24 cellular contexts compared by ENCODE assay signal in the genomic region with DNA sequence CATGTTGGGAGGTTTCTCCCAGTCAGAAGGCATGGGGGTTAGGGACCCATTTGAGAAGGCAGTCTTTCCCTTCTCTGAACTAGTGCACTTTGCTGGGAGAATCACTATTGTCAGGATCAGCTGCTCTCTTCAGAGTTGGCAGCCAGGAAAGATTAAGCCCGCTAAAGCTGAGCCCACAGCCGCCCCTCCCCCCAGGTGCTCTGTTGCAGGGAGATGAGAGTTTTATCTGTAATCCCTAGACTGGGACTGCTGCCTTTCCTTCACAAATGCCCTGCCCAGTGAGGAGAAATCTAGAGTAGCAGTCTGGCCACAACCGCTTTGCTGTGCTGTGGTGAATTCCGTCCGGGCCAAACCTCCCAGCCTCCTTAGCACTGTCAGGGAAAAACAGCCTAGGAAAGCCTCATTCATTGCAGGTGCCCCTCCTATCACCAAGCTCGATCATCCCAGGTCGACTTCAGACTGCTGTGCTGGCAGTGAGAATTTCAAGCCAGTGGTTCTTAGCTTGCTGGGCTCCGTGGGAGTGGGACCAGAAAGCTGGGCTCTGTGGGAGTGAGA.
DNase-seq lines count a peak whose midpoint lies in the region; TF ChIP-seq lines count a peak whose summit lies in the region.
"Had no signal": no experiment of that assay in that cellular context is flagged by ENCODE, and none has a peak within 500 bp of the region (broad histone marks: within the 10 kb centered on the region; RNA-seq: fewer than 3 reads in every experiment).

No MANE protein-coding gene starts in this region.

- H3K9ac ChIP-seq in neuronal stem cell (ENCODE audit: low read depth, low read length, poor library complexity) = peak overlapping the region; percentile 44

- H2BK120ac ChIP-seq in neuronal stem cell (ENCODE audit: low read depth, low read length) = no peak overlapping the region

- H2AK5ac ChIP-seq in neuronal stem cell (ENCODE audit: low read depth, low read length) = peak overlapping the region; percentile 43

- no peak for TF ChIP-seq CTCF in glutamatergic neuron (IDR thresholded peaks at IDR 0.05; ENCODE audit: partially characterized antibody, unreplicated experiment)

- H3K27ac ChIP-seq in neuronal stem cell (replicated peaks; ENCODE audit: low read length) = no peak overlapping the region
- H3K27ac ChIP-seq: ascending aorta, SJSA1, testis, uterus, VCaP had no signal

- DNase-seq in ELF-1 (ENCODE audit: low read depth, low spot score) (peak; percentile 71), NCI-H82 (lab: John Stamatoyannopoulos, UW) (peak; percentile 96), glutamatergic neuron (peak; percentile 52), neuronal stem cell (ENCODE audit: low spot score) (peak; percentile 30), AG20443 (ENCODE audit: low spot score) (no peak)
- no peak for DNase-seq in activated CD4-positive, CD25-positive, alpha-beta regulatory T cell (lab: John Stamatoyannopoulos, UW)
- no peak for DNase-seq in activated T-cell treated with anti-CD3 and anti-CD28 coated beads, Interleukin-2, amount 50 U/mL, for 24 hours
- DNase-seq: activated CD4-positive, alpha-beta T cell treated with anti-CD3 and anti-CD28 coated beads, Interleukin-2, amount 50 U/mL, for 48 hours; activated CD8-positive, alpha-beta memory T cell treated with anti-CD3 and anti-CD28 coated beads, Interleukin-2, amount 50 U/mL, for 4 hours; caudate nucleus; HFFc6; mammary epithelial cell; NCI-H1105 treated with DMSO at 0.1 percent for 48 hours; NCI-H2029; occipital lobe; T-helper 17 cell; testis; uterus had no signal

- H3K36me3 Mint-ChIP-seq in glutamatergic neuron (ENCODE audit: unreplicated experiment) = peaks cover 47% of the 10 kb centered on the region
- no peaks in the 10 kb centered on the region for H3K36me3 Mint-ChIP-seq in activated T-cell treated with anti-CD3 and anti-CD28 coated beads, Interleukin-2, amount 50 U/mL, for 24 hours (ENCODE audit: low read depth)
- H3K36me3 Mint-ChIP-seq: stimulated activated effector memory CD8-positive, alpha-beta T cell treated with anti-CD3 and anti-CD28 coated beads, Interleukin-12 subunit alpha, Interleukin-12 subunit beta, amount 100 ng/mL, for 72 hours had no signal

- no peaks in the 10 kb centered on the region for H3K36me3 ChIP-seq in neuronal stem cell (replicated peaks in 1 of 2; ENCODE audit: control insufficient read depth in 2 of 2, insufficient read depth in 2 of 2, low read length in 2 of 2)
- H3K36me3 ChIP-seq: SJSA1, uterus had no signal

- H3K4me2 ChIP-seq in neuronal stem cell (ENCODE audit: insufficient read depth, low read length, poor library complexity, severe bottlenecking) = no peak overlapping the region

- no peak overlapping the region for H3K4ac ChIP-seq in neuronal stem cell (ENCODE audit: low read length)

- no peak overlapping the region for H3K23ac ChIP-seq in neuronal stem cell (ENCODE audit: low read depth, low read length, poor library complexity)

- no peak overlapping the region for H3K14ac ChIP-seq in neuronal stem cell (ENCODE audit: low read length)

- peaks cover 0 to 8% of the 10 kb centered on the region in 2 donors for H3K4me1 ChIP-seq in neuronal stem cell (ENCODE audit: control insufficient read depth in 2 of 2, insufficient read depth in 1 of 2, low read depth in 1 of 2, low read length in 2 of 2)
- H3K4me1 ChIP-seq: ascending aorta, SJSA1, uterus had no signal

- no peak overlapping the region for H3K27ac Mint-ChIP-seq in glutamatergic neuron (ENCODE audit: unreplicated experiment)
- no peak overlapping the region for H3K27ac Mint-ChIP-seq in activated T-cell treated with anti-CD3 and anti-CD28 coated beads, Interleukin-2, amount 50 U/mL, for 24 hours
- H3K27ac Mint-ChIP-seq: activated naive CD8-positive, alpha-beta T cell; dendritic cell treated with granulocyte-macrophage colony-stimulating factor and Interleukin-4, amounts not matched to agents 40 ng/mL and 50 ng/mL, for 4 days; HFFc6; stimulated activated effector memory CD8-positive, alpha-beta T cell treated with anti-CD3 and anti-CD28 coated beads, Interleukin-12 subunit alpha, Interleukin-12 subunit beta, amount 100 ng/mL, for 72 hours; T-helper 17 cell had no signal

- H3K27me3 ChIP-seq in neuronal stem cell (ENCODE audit: control insufficient read depth in 3 of 3, insufficient read depth in 3 of 3, low read depth in 1 of 3, low read length in 3 of 3) = no peaks in the 10 kb centered on the region
- H3K27me3 ChIP-seq: ascending aorta, SJSA1, testis, uterus had no signal

- no peak overlapping the region for H3K4me3 Mint-ChIP-seq in glutamatergic neuron (ENCODE audit: unreplicated experiment)
- no peak overlapping the region for H3K4me3 Mint-ChIP-seq in activated T-cell treated with anti-CD3 and anti-CD28 coated beads, Interleukin-2, amount 50 U/mL, for 24 hours
- H3K4me3 Mint-ChIP-seq: activated naive CD8-positive, alpha-beta T cell; dendritic cell treated with granulocyte-macrophage colony-stimulating factor and Interleukin-4, amounts not matched to agents 40 ng/mL and 50 ng/mL, for 4 days; HFFc6; stimulated activated effector memory CD8-positive, alpha-beta T cell treated with anti-CD3 and anti-CD28 coated beads, Interleukin-12 subunit alpha, Interleukin-12 subunit beta, amount 100 ng/mL, for 72 hours; T-helper 17 cell had no signal

- H4K91ac ChIP-seq in neuronal stem cell (ENCODE audit: low read depth, low read length, poor library complexity) = no peak overlapping the region

- H2BK12ac ChIP-seq in neuronal stem cell (ENCODE audit: low read length) = no peak overlapping the region

- peaks cover 0 to 7% of the 10 kb centered on the region in 2 donors for H3K9me3 ChIP-seq in neuronal stem cell (replicated peaks in 1 of 2; ENCODE audit: control insufficient read depth in 2 of 2, insufficient read depth in 1 of 2, low read depth in 1 of 2, low read length in 2 of 2)
- H3K9me3 ChIP-seq: SJSA1, testis, uterus had no signal

- H3K9me3 Mint-ChIP-seq in glutamatergic neuron (ENCODE audit: unreplicated experiment) = peaks cover 15% of the 10 kb centered on the region
- H3K9me3 Mint-ChIP-seq in activated T-cell treated with anti-CD3 and anti-CD28 coated beads, Interleukin-2, amount 50 U/mL, for 24 hours = peaks cover 4% of the 10 kb centered on the region
- H3K9me3 Mint-ChIP-seq: HFFc6 had no signal

- H2BK5ac ChIP-seq in neuronal stem cell (ENCODE audit: low read length) = no peak overlapping the region

- H3K4me1 Mint-ChIP-seq in glutamatergic neuron (ENCODE audit: low read depth, unreplicated experiment) = peaks cover 2% of the 10 kb centered on the region
- no peaks in the 10 kb centered on the region for H3K4me1 Mint-ChIP-seq in activated T-cell treated with anti-CD3 and anti-CD28 coated beads, Interleukin-2, amount 50 U/mL, for 24 hours (ENCODE audit: low read depth)
- H3K4me1 Mint-ChIP-seq: stimulated activated effector memory CD8-positive, alpha-beta T cell treated with anti-CD3 and anti-CD28 coated beads, Interleukin-12 subunit alpha, Interleukin-12 subunit beta, amount 100 ng/mL, for 72 hours; T-helper 17 cell had no signal

- no peak overlapping the region for H2AFZ ChIP-seq in neuronal stem cell (ENCODE audit: low read length)

- H3K79me1 ChIP-seq in neuronal stem cell (ENCODE audit: low read depth, low read length) = no peaks in the 10 kb centered on the region

- no peak overlapping the region for H3K4me3 ChIP-seq in neuronal stem cell (ENCODE audit: low read length in 2 of 2)
- H3K4me3 ChIP-seq: ascending aorta, SJSA1, testis, uterus had no signal

- H2BK15ac ChIP-seq in neuronal stem cell (ENCODE audit: low read length) = no peak overlapping the region

- peaks cover 2% of the 10 kb centered on the region for H3K27me3 Mint-ChIP-seq in glutamatergic neuron (ENCODE audit: unreplicated experiment)
- H3K27me3 Mint-ChIP-seq in activated T-cell treated with anti-CD3 and anti-CD28 coated beads, Interleukin-2, amount 50 U/mL, for 24 hours = no peaks in the 10 kb centered on the region
- H3K27me3 Mint-ChIP-seq: activated naive CD8-positive, alpha-beta T cell; dendritic cell treated with granulocyte-macrophage colony-stimulating factor and Interleukin-4, amounts not matched to agents 40 ng/mL and 50 ng/mL, for 4 days; T-helper 17 cell had no signal

- no peak overlapping the region for H4K8ac ChIP-seq in neuronal stem cell (ENCODE audit: low read depth, low read length)

- WGBS in neuronal stem cell (ENCODE audit: extremely low coverage in 2 of 2, insufficient read length in 2 of 2, insufficient replicate concordance in 1 of 2), 2 donors = no CpG with 5 or more reads among the region's 8 CpGs

- H3K18ac ChIP-seq in neuronal stem cell (ENCODE audit: low read length) = peak overlapping the region; percentile 87

Comparison
In these comparisons a context has a peak if more than half of its experiments do, and no peak if none do; other contexts are left out.
1. DNase-seq: peak in ELF-1 (single experiment), NCI-H82 (single experiment), glutamatergic neuron (single experiment) and neuronal stem cell (single experiment); none in activated CD4-positive, CD25-positive, alpha-beta regulatory T cell (0 of 4), AG20443 (single experiment) and activated T-cell treated with anti-CD3 and anti-CD28 coated beads, Interleukin-2, amount 50 U/mL, for 24 hours (single experiment).